23 cellular contexts compared by ENCODE assay signal in the genomic region with DNA sequence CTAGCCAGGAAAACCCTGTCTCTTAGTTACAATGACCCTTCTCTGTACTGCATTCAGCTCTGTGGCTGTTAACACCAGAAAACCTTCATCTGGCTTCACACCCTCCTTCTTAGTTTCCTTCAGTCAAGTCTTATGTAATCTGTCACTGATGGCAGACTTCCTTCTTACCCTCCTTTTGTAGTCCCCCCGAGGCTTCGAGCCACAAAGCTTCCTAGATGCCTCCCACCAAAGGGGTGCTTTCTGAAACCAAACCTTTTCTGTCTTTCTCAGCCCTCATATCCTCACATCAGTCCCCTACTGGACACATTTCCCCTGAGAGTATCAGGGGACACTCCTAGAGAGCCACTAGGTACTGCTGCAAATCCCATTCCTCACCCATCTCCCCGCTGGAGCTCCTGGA. TPM values are rescaled to one million over a fixed set of nuclear protein-coding genes. Genes with fewer than 3 reads are reported as not detected.
"Had no signal": no experiment of that assay in that cellular context is flagged by ENCODE, and none has a peak within 500 bp of the region (broad histone marks: within the 10 kb centered on the region; RNA-seq: fewer than 3 reads in every experiment).

No MANE protein-coding gene starts in this region.

- H3K9me3 Mint-ChIP-seq: naive thymus-derived CD8-positive, alpha-beta T cell had no signal

- H3K36me3 ChIP-seq: cardiac muscle cell had no signal

- H3K4me3 Mint-ChIP-seq: naive thymus-derived CD8-positive, alpha-beta T cell had no signal

- H3K27ac ChIP-seq: cardiac muscle cell, coronary artery, foreskin keratinocyte, right atrium auricular region, skin epidermis, transverse colon had no signal

- H3K27me3 ChIP-seq: cardiac muscle cell, foreskin keratinocyte, right atrium auricular region, transverse colon had no signal

- H3K27ac Mint-ChIP-seq: progenitor cell of endocrine pancreas had no signal

- H3K4me2 ChIP-seq: SK-N-SH had no signal

- ATAC-seq: foreskin keratinocyte; left lobe of liver; naive thymus-derived CD8-positive, alpha-beta T cell had no signal

- H3K4me1 ChIP-seq: foreskin keratinocyte, right atrium auricular region, transverse colon had no signal

- H3K4me3 ChIP-seq: cardiac muscle cell, coronary artery, right atrium auricular region, skin epidermis, transverse colon had no signal

- H3K9me3 ChIP-seq: right atrium auricular region, SK-N-SH, transverse colon had no signal

- DNase-seq: activated CD4-positive, CD25-positive, alpha-beta regulatory T cell treated with anti-CD3 and anti-CD28 coated beads, Interleukin-2, amount 50 U/mL, for 72 hours; activated effector memory CD4-positive, alpha-beta T cell treated with Interleukin-2 at 50 U/mL for 16 hours; activated naive CD4-positive, alpha-beta T cell treated with anti-CD3 and anti-CD28 coated beads, Interleukin-2, amount 50 U/mL, for 16 hours; activated T-cell treated with anti-CD3 and anti-CD28 coated beads for 4 hours; effector CD8-positive, alpha-beta T cell; foreskin keratinocyte; head of caudate nucleus; mammary epithelial cell; naive thymus-derived CD8-positive, alpha-beta T cell; nucleus accumbens; SK-N-SH; stimulated activated CD4-positive, alpha-beta T cell treated with anti-CD3 and anti-CD28 coated beads, Interleukin-15, amount 100 ng/mL, for 24 hours; stimulated activated CD4-positive, alpha-beta T cell treated with anti-CD3 and anti-CD28 coated beads, Interleukin-4, amount 100 ng/mL, for 1 hour; stimulated activated naive CD4-positive, alpha-beta T cell; T-helper 1 cell; T1000; transverse colon had no signal

- H3K27me3 Mint-ChIP-seq: naive thymus-derived CD8-positive, alpha-beta T cell; progenitor cell of endocrine pancreas had no signal

- H3K9me2 ChIP-seq: SK-N-SH had no signal

RNA-seq across cellular contexts. Expression of a gene that starts 50.7 kb away (rescaled TPM):
- total RNA-seq: foreskin keratinocyte; left lobe of liver; mammary epithelial cell; naive thymus-derived CD8-positive, alpha-beta T cell; progenitor cell of endocrine pancreas had no signal
- polyA plus RNA-seq: foreskin keratinocyte; mammary epithelial cell; naive thymus-derived CD8-positive, alpha-beta T cell; SK-N-SH had no signal
